22 cellular contexts compared by ENCODE assay signal in genomic region chr1:229107972-229108371, GRCh38.
DNase-seq lines count a peak whose midpoint lies in the region; ATAC-seq and TF ChIP-seq lines count a peak whose summit lies in the region.
"Had no signal": no experiment of that assay in that cellular context is flagged by ENCODE, and none has a peak within 500 bp of the region (broad histone marks: within the 10 kb centered on the region; RNA-seq: fewer than 3 reads in every experiment).

No MANE protein-coding gene starts in this region.

- H3K4me1 Mint-ChIP-seq in WTC11 (peaks cover 22% of the 10 kb centered on the region), nephron progenitor cell (peaks cover 54% of the 10 kb centered on the region)
- H3K4me1 Mint-ChIP-seq in activated naive CD4-positive, alpha-beta T cell treated with anti-CD3 and anti-CD28 coated beads, Interleukin-2, amount 10 ng/mL, durations not matched to agents 7 days and 5 days: peaks cover 3% of the 10 kb centered on the region

- H3K36me3 ChIP-seq in BLaER1 (no peaks in the 10 kb centered on the region), stomach smooth muscle (ENCODE audit: control insufficient read depth in 2 of 2, insufficient read depth in 2 of 2, low read length in 2 of 2) (no peaks in the 10 kb centered on the region)
- H3K36me3 ChIP-seq: MG63, SJCRH30 had no signal

- peak overlapping the region; percentile 77 for H3K4me2 ChIP-seq in BLaER1

- H3K9me3 Mint-ChIP-seq in WTC11: no peaks in the 10 kb centered on the region
- no peaks in the 10 kb centered on the region for H3K9me3 Mint-ChIP-seq in nephron progenitor cell
- H3K9me3 Mint-ChIP-seq in activated naive CD4-positive, alpha-beta T cell treated with anti-CD3 and anti-CD28 coated beads, Interleukin-2, amount 10 ng/mL, durations not matched to agents 7 days and 5 days: no peaks in the 10 kb centered on the region
- H3K9me3 Mint-ChIP-seq: CD8-positive, alpha-beta memory T cell had no signal

- ATAC-seq in WTC11 (no peak), GM21367 (IDR thresholded peaks at IDR 0.05; ENCODE audit: unreplicated experiment) (no peak)
- ATAC-seq: Panc1 had no signal

- H3K27ac ChIP-seq in BLaER1 (no peak overlapping the region), stomach smooth muscle (ENCODE audit: low read length) (peak overlapping the region; percentile 66), substantia nigra (ENCODE audit: low read depth, low read length, poor library complexity, severe bottlenecking) (no peak overlapping the region)

- POLR2A ChIA-PET in WTC11 (lab: Charles Lee): no interaction called here

- no peaks in the 10 kb centered on the region for H4K20me1 ChIP-seq in BLaER1

- no peak for DNase-seq in WTC11 (ENCODE audit: low spot score)
- no peak for DNase-seq in nephron progenitor cell
- DNase-seq in GM13977 (ENCODE audit: low spot score): no peak
- no peak for DNase-seq in substantia nigra (lab: John Stamatoyannopoulos, UW)
- DNase-seq in activated naive CD4-positive, alpha-beta T cell treated with anti-CD3 and anti-CD28 coated beads, Interleukin-2, amount 10 ng/mL, durations not matched to agents 7 days and 5 days: no peak
- DNase-seq: C1 segment of cervical spinal cord; CD8-positive, alpha-beta memory T cell; DND-41; HFFc6; Kasumi-1; MG63; NCI-H1048; NCI-H1436; NCI-H2029; NCI-H345; NCI-H526 had no signal

- TF ChIP-seq CTCF in WTC11 (IDR thresholded peaks at IDR 0.05): no peak
- no peak for TF ChIP-seq CTCF in nephron progenitor cell (IDR thresholded peaks at IDR 0.05)
- TF ChIP-seq CTCF in GM13977 (IDR thresholded peaks at IDR 0.05; ENCODE audit: extremely low read depth, insufficient read depth, missing control alignments): no peak

- H3K27me3 Mint-ChIP-seq in WTC11 (ENCODE audit: low read depth) (no peaks in the 10 kb centered on the region; the same call in 1 of the 2 replicates), nephron progenitor cell (ENCODE audit: low read depth, poor library complexity) (peaks cover 7% of the 10 kb centered on the region)
- peaks cover 17% of the 10 kb centered on the region for H3K27me3 Mint-ChIP-seq in activated naive CD4-positive, alpha-beta T cell treated with anti-CD3 and anti-CD28 coated beads, Interleukin-2, amount 10 ng/mL, durations not matched to agents 7 days and 5 days

- no peak overlapping the region for H3K4me3 ChIP-seq in BLaER1
- H3K4me3 ChIP-seq in stomach smooth muscle (ENCODE audit: low read length in 2 of 2): no peak overlapping the region
- H3K4me3 ChIP-seq: MG63, SJCRH30 had no signal

- H3K9me3 ChIP-seq in BLaER1 (no peaks in the 10 kb centered on the region), stomach smooth muscle (ENCODE audit: control insufficient read depth in 2 of 2, low read length in 2 of 2) (no peaks in the 10 kb centered on the region)
- H3K9me3 ChIP-seq: MG63, SJCRH30 had no signal

- in situ Hi-C loops in GM13977 (cut with MboI; ENCODE audit: low pct_unique_long_range_greater_than_20kb, low sequenced_read_pairs, unreplicated experiment): no loop called here

- H3K4me1 ChIP-seq in BLaER1 (peaks cover 57% of the 10 kb centered on the region), stomach smooth muscle (ENCODE audit: control insufficient read depth, insufficient read depth, low read length) (peaks cover 53% of the 10 kb centered on the region)

- no peaks in the 10 kb centered on the region for H3K36me3 Mint-ChIP-seq in WTC11
- no peaks in the 10 kb centered on the region for H3K36me3 Mint-ChIP-seq in nephron progenitor cell (ENCODE audit: low read depth)
- H3K36me3 Mint-ChIP-seq in activated naive CD4-positive, alpha-beta T cell treated with anti-CD3 and anti-CD28 coated beads, Interleukin-2, amount 10 ng/mL, durations not matched to agents 7 days and 5 days: no peaks in the 10 kb centered on the region
- H3K36me3 Mint-ChIP-seq: CD8-positive, alpha-beta memory T cell; IgD-negative memory B cell had no signal

- H3K27me3 ChIP-seq in BLaER1 (no peaks in the 10 kb centered on the region), stomach smooth muscle (ENCODE audit: control insufficient read depth in 1 of 2, insufficient read depth in 2 of 2, low read length in 2 of 2) (no peaks in the 10 kb centered on the region)
- H3K27me3 ChIP-seq: SJCRH30 had no signal

- no peak overlapping the region for H3K9ac ChIP-seq in BLaER1
- no peak overlapping the region for H3K9ac ChIP-seq in stomach smooth muscle (ENCODE audit: low read length in 2 of 2)

- H3K27ac Mint-ChIP-seq in WTC11: no peak overlapping the region; the same call in 1 of the 2 replicates
- H3K27ac Mint-ChIP-seq in nephron progenitor cell: peak overlapping the region; percentile 90
- no peak overlapping the region for H3K27ac Mint-ChIP-seq in activated naive CD4-positive, alpha-beta T cell treated with anti-CD3 and anti-CD28 coated beads, Interleukin-2, amount 10 ng/mL, durations not matched to agents 7 days and 5 days
- H3K27ac Mint-ChIP-seq: HFFc6, IgD-negative memory B cell had no signal

- H3K4me3 Mint-ChIP-seq in WTC11 (no peak overlapping the region), nephron progenitor cell (peak overlapping the region; percentile 6)
- H3K4me3 Mint-ChIP-seq in activated naive CD4-positive, alpha-beta T cell treated with anti-CD3 and anti-CD28 coated beads, Interleukin-2, amount 10 ng/mL, durations not matched to agents 7 days and 5 days: no peak overlapping the region
- H3K4me3 Mint-ChIP-seq: CD8-positive, alpha-beta memory T cell; HFFc6; IgD-negative memory B cell had no signal

- CTCF ChIA-PET in WTC11 (lab: Charles Lee): interaction anchor here (0.5 to 1.3 kb wide), 4 partner anchors 17 to 434 kb away, joined by 3 to 4 read pairs (median 4); no protein-coding TSS in a partner anchor
- CTCF ChIA-PET in activated naive CD4-positive, alpha-beta T cell treated with anti-CD3 and anti-CD28 coated beads, Interleukin-2, amount 10 ng/mL, durations not matched to agents 7 days and 5 days (lab: Charles Lee): no interaction called here

TF ChIP-seq in WTC11, 78 proteins besides CTCF, POLR2A, EP300 and RAD21:
- peak; percentile 72; the same call in 1 of the 2 replicates for TF ChIP-seq ZNF121 (CRISPR knock-in tag; IDR thresholded peaks at IDR 0.05)
- no peak for TF ChIP-seq FOXP4 (CRISPR knock-in tag; IDR thresholded peaks at IDR 0.05)
